In the genomic region with DNA sequence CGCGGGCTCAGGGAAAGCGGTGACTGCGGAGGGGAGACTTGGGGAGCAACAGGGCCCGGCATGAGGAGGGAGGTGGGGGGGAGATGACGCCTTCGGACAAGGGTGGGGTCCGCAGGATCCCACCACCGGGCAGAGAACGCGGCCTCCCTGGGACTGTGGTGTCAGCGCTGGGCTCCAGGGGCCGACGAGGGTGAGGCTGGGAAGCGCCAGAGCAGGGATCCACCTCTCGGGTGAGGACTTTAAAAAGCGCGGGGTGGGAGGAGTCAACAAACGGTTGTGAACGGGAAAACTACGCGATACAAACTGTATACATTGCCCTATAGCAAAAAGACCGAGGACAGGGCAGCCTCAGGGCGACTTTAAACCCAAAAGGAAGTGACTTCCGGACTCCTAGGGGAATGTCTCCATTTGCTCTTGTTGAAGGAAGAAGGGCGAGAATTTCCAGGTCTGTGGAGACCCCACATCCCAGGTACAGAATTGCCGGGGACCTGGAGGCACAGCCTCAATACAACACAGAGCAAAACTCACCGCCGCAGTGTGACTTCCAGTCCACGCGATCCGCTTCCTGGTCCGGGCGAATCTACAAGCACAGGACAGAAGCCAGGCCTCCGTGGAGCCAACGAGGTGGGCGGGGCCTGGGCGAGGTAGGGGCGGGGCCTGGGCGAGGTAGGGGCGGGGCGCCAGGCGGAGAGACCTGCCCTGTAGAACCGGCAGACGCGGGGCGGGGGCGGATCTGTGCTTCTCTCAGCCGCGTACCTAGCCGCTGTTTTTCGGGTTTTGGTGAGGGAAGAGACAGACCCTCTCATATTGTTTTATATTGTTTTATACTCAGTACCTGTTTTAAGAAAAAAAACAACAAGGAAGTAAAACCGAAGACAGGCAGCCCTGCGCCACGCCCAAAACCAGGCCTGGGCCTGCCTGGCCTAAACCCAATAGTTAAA, we compare ENCODE assay signal across 8 cellular contexts. TPM values are rescaled to one million over a fixed set of nuclear protein-coding genes. Genes with fewer than 3 reads are reported as not detected.
DNase-seq lines count a peak whose midpoint lies in the region; ATAC-seq and TF ChIP-seq lines count a peak whose summit lies in the region.

ZNF888 (minus strand) TSS at position 588 of the 941 bp plus-strand sequence. CDS start 5,555 bp downstream, outside the sequence.

- H3K36me3 ChIP-seq in liver (ENCODE audit: control insufficient read depth in 4 of 4, insufficient read depth in 3 of 4, low read depth in 1 of 4, low read length in 3 of 4), result no peaks in the 10 kb centered on the region

- H3K9me3 Mint-ChIP-seq in dendritic cell treated with granulocyte-macrophage colony-stimulating factor and Interleukin-4, amounts not matched to agents 40 ng/mL and 50 ng/mL, for 4 days, result no peaks in the 10 kb centered on the region

- H3K4me1 Mint-ChIP-seq in dendritic cell treated with granulocyte-macrophage colony-stimulating factor and Interleukin-4, amounts not matched to agents 40 ng/mL and 50 ng/mL, for 4 days (ENCODE audit: low read depth), result peaks cover 42% of the 10 kb centered on the region

- H3K4me3 ChIP-seq in liver (ENCODE audit: low read depth in 1 of 3, low read length in 3 of 3), result peak within 1 kb of the TSS; percentile 42 to 71 (median 69)

- H3K27me3 ChIP-seq in liver (ENCODE audit: control insufficient read depth in 4 of 4, insufficient read depth in 4 of 4, low read length in 3 of 4), result no peaks in the 10 kb centered on the region

- WGBS in liver, result 4% methylated on average over 55 of the region's 55 CpGs

- no peak for TF ChIP-seq CTCF in liver (IDR thresholded peaks at IDR 0.05; ENCODE audit: low read depth, low read length, missing input control)

- TF ChIP-seq RAD21 in liver (IDR thresholded peaks at IDR 0.05), result no peak

- H3K36me3 Mint-ChIP-seq in dendritic cell treated with granulocyte-macrophage colony-stimulating factor and Interleukin-4, amounts not matched to agents 40 ng/mL and 50 ng/mL, for 4 days (ENCODE audit: low read depth), result peaks cover 34% of the 10 kb centered on the region

- no peaks in the 10 kb centered on the region for H3K27me3 Mint-ChIP-seq in dendritic cell treated with granulocyte-macrophage colony-stimulating factor and Interleukin-4, amounts not matched to agents 40 ng/mL and 50 ng/mL, for 4 days

- H3K4me1 ChIP-seq in liver (ENCODE audit: control insufficient read depth in 4 of 4, insufficient read depth in 4 of 4, low read length in 3 of 4), result no peaks in the 10 kb centered on the region

- intact Hi-C loops in dendritic cell treated with granulocyte-macrophage colony-stimulating factor and Interleukin-4, amounts not matched to agents 40 ng/mL and 50 ng/mL, for 4 days (cut with micrococcal nuclease), result loop anchor here (1.0 to 5.0 kb wide), 3 partner anchors 20 to 39 kb away; partner anchors contain the start of genes ZNF320 and ZNF816

- peak; percentile 62 for ATAC-seq in GM18861 (IDR thresholded peaks at IDR 0.05; ENCODE audit: unreplicated experiment)
- peak; percentile 85 for ATAC-seq in HG03097 (IDR thresholded peaks at IDR 0.05; ENCODE audit: low FRiP score, unreplicated experiment)

- DNase-seq in 8988T (peak; percentile 47), NCI-H345 treated with DMSO at 0.1 percent for 48 hours (lab: John Stamatoyannopoulos, UW; ENCODE audit: unreplicated experiment) (peak; percentile 38)
- DNase-seq in activated CD4-positive, alpha-beta T cell treated with anti-CD3 and anti-CD28 coated beads, Interleukin-2, amount 50 U/mL, for 4 hours, result peak; percentile 77 to 78
- peak; percentile 84 for DNase-seq in stimulated activated CD4-positive, alpha-beta T cell treated with anti-CD3 and anti-CD28 coated beads, Interleukin-4, amount 100 ng/mL, for 1 hour

- peak within 1 kb of the TSS; percentile 47 to 83 for H3K9ac ChIP-seq in liver (ENCODE audit: low read depth in 1 of 2, low read length in 2 of 2)

- peak within 1 kb of the TSS; percentile 81 for H3K4me3 Mint-ChIP-seq in dendritic cell treated with granulocyte-macrophage colony-stimulating factor and Interleukin-4, amounts not matched to agents 40 ng/mL and 50 ng/mL, for 4 days

- peak within 1 kb of the TSS; percentile 94 for H3K27ac Mint-ChIP-seq in dendritic cell treated with granulocyte-macrophage colony-stimulating factor and Interleukin-4, amounts not matched to agents 40 ng/mL and 50 ng/mL, for 4 days

- H3K27ac ChIP-seq in liver (ENCODE audit: low read depth in 1 of 2, low read length in 2 of 2), result peak within 1 kb of the TSS; percentile 64 to 72

- H3K9me3 ChIP-seq in liver (ENCODE audit: control insufficient read depth in 4 of 4, low read length in 3 of 4), result peaks cover 0 to 4% (median under 1%) of the 10 kb centered on the region in 4 donors

TF ChIP-seq in liver, 16 proteins besides CTCF, POLR2A, EP300 and RAD21:
- TF ChIP-seq TAF1 (conservative IDR thresholded peaks at IDR 0.05), result no peak
- peak; percentile 39 for TF ChIP-seq SP1 (IDR thresholded peaks at IDR 0.05)
TF ChIP-seq in liver: peak in this region for 1.

RNA-seq across cellular contexts. Expression of gene ZNF888, which starts in this region (rescaled TPM):
- total RNA-seq in liver, result 1 to 10 TPM; 1.2 to 9.0 TPM
- under 1 TPM; 0.11 to 0.25 TPM for polyA plus RNA-seq in liver

Comparison
In these comparisons a context has a peak if more than half of its experiments do, and no peak if none do; other contexts are left out.
1. Peak in every context shown above with its lines: DNase-seq, ATAC-seq, H3K4me3 ChIP-seq and H3K27ac ChIP-seq.